In genomic region chr2:159728645-159729044, GRCh38 we compare ENCODE assay signal across 1 cellular context.
TF ChIP-seq lines count a peak whose summit lies in the region.

No MANE protein-coding gene starts in this region.

TF ChIP-seq in HepG2, 621 proteins besides CTCF, POLR2A, EP300 and RAD21 (continued from another document):
- TF ChIP-seq, protein P1, sequence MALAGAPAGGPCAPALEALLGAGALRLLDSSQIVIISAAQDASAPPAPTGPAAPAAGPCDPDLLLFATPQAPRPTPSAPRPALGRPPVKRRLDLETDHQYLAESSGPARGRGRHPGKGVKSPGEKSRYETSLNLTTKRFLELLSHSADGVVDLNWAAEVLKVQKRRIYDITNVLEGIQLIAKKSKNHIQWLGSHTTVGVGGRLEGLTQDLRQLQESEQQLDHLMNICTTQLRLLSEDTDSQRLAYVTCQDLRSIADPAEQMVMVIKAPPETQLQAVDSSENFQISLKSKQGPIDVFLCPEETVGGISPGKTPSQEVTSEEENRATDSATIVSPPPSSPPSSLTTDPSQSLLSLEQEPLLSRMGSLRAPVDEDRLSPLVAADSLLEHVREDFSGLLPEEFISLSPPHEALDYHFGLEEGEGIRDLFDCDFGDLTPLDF (CRISPR knock-in tag; IDR thresholded peaks at IDR 0.05) = no peak
- TF ChIP-seq ZNF672 (CRISPR knock-in tag; IDR thresholded peaks at IDR 0.05) = no peak
